ENCODE assay signal across 25 cellular contexts in genomic region chr1:245290836-245291235, GRCh38.
DNase-seq lines count a peak whose midpoint lies in the region; ATAC-seq and TF ChIP-seq lines count a peak whose summit lies in the region.
"Had no signal": no experiment of that assay in that cellular context is flagged by ENCODE, and none has a peak within 500 bp of the region (broad histone marks: within the 10 kb centered on the region; RNA-seq: fewer than 3 reads in every experiment).

No MANE protein-coding gene starts in this region.

- peak; percentile 56 to 89 (median 62) for ATAC-seq in heart left ventricle
- ATAC-seq in HG02884 (IDR thresholded peaks at IDR 0.05; ENCODE audit: unreplicated experiment), result no peak
- ATAC-seq: Panc1 had no signal

- TF ChIP-seq CTCF in heart left ventricle (IDR thresholded peaks at IDR 0.05), result no peak
- TF ChIP-seq CTCF in nephron (IDR thresholded peaks at IDR 0.05; ENCODE audit: unreplicated experiment in 3 of 3), result no peak

- H3K4me1 Mint-ChIP-seq in nephron, result peaks cover 21% of the 10 kb centered on the region
- H3K4me1 Mint-ChIP-seq: activated CD4-positive, alpha-beta memory T cell treated with anti-CD3 and anti-CD28 coated beads, Interleukin-2, amount 10 ng/mL, durations not matched to agents 7 days and 5 days; endodermal cell had no signal

- H3K27ac Mint-ChIP-seq in nephron, result peak overlapping the region in 2 of 3 experiments; percentile 59 to 76
- H3K27ac Mint-ChIP-seq: activated CD4-positive, alpha-beta memory T cell treated with anti-CD3 and anti-CD28 coated beads, Interleukin-2, amount 10 ng/mL, durations not matched to agents 7 days and 5 days; neural progenitor cell had no signal

- no peak overlapping the region for H3K27ac ChIP-seq in heart left ventricle
- H3K27ac ChIP-seq: brain microvascular endothelial cell, esophagus squamous epithelium, neural progenitor cell, prostate gland, SJSA1 had no signal

- H3K27me3 Mint-ChIP-seq in nephron (ENCODE audit: low read depth), result no peaks in the 10 kb centered on the region
- H3K27me3 Mint-ChIP-seq: activated CD4-positive, alpha-beta memory T cell treated with anti-CD3 and anti-CD28 coated beads, Interleukin-2, amount 10 ng/mL, durations not matched to agents 7 days and 5 days had no signal

- no peaks in the 10 kb centered on the region for H3K9me3 Mint-ChIP-seq in nephron
- H3K9me3 Mint-ChIP-seq: activated CD4-positive, alpha-beta memory T cell treated with anti-CD3 and anti-CD28 coated beads, Interleukin-2, amount 10 ng/mL, durations not matched to agents 7 days and 5 days; endodermal cell; neural progenitor cell had no signal

- DNase-seq in ELF-1 (ENCODE audit: low read depth, low spot score) (peak; percentile 79), amniotic epithelial cell (ENCODE audit: low read depth) (peak; percentile 88), heart left ventricle (peak in 1 of 5 donors; percentile 39), NCI-H1417 treated with DMSO at 0.1 percent for 48 hours (lab: John Stamatoyannopoulos, UW) (no peak), SIG-M5 (lab: John Stamatoyannopoulos, UW) (no peak), KG1 (lab: John Stamatoyannopoulos, UW) (no peak)
- DNase-seq: activated CD4-positive, alpha-beta memory T cell treated with anti-CD3 and anti-CD28 coated beads, Interleukin-2, amount 10 ng/mL, durations not matched to agents 7 days and 5 days; activated CD4-positive, CD25-positive, alpha-beta regulatory T cell treated with anti-CD3 and anti-CD28 coated beads, Interleukin-2, amount 50 U/mL, for 72 hours; activated effector memory CD4-positive, alpha-beta T cell treated with Interleukin-2 at 50 U/mL for 16 hours; brain microvascular endothelial cell; DMS53; endodermal cell; esophagus squamous epithelium; glutamatergic neuron; H7; Karpas-422; NCI-H1694; NCI-H526 treated with DMSO at 0.1 percent for 48 hours; substantia nigra had no signal

- no peak overlapping the region for H3K4me3 ChIP-seq in heart left ventricle
- H3K4me3 ChIP-seq: esophagus squamous epithelium, neural progenitor cell, prostate gland, SJSA1 had no signal

- peaks cover 0 to 27% (median 0%) of the 10 kb centered on the region in 9 donors for H3K27me3 ChIP-seq in heart left ventricle
- H3K27me3 ChIP-seq: brain microvascular endothelial cell, esophagus squamous epithelium, neural progenitor cell, SJSA1 had no signal

- TF ChIP-seq POLR2A in heart left ventricle (IDR thresholded peaks at IDR 0.05), result no peak

- H3K36me3 Mint-ChIP-seq in nephron (ENCODE audit: low read depth), result peaks cover 8% of the 10 kb centered on the region

- H3K4me1 ChIP-seq in heart left ventricle, result peaks cover 0 to 7% (median 0%) of the 10 kb centered on the region in 12 donors
- H3K4me1 ChIP-seq: esophagus squamous epithelium, neural progenitor cell, prostate gland had no signal

- no peaks in the 10 kb centered on the region for H3K36me3 ChIP-seq in heart left ventricle
- H3K36me3 ChIP-seq: brain microvascular endothelial cell, esophagus squamous epithelium, neural progenitor cell, prostate gland, SJSA1 had no signal

- no peak overlapping the region for H3K4me3 Mint-ChIP-seq in nephron
- H3K4me3 Mint-ChIP-seq: activated CD4-positive, alpha-beta memory T cell treated with anti-CD3 and anti-CD28 coated beads, Interleukin-2, amount 10 ng/mL, durations not matched to agents 7 days and 5 days; endodermal cell; neural progenitor cell had no signal

- H3K9me3 ChIP-seq in heart left ventricle, result no peaks in the 10 kb centered on the region
- H3K9me3 ChIP-seq: esophagus squamous epithelium, prostate gland, SJSA1 had no signal

- 0 to 90% (median 47%) methylated on average over 1 of the region's 1 CpG for WGBS in heart left ventricle, 4 donors

- intact Hi-C loops in heart left ventricle (cut with DNase I), result no loop called here

Comparison
In these comparisons a context has a peak if more than half of its experiments do, and no peak if none do; other contexts are left out.
1. DNase-seq: peak in ELF-1 (single experiment) and amniotic epithelial cell (single experiment); none in NCI-H1417 treated with DMSO at 0.1 percent for 48 hours (single experiment), SIG-M5 (single experiment) and KG1 (single experiment).